In the genomic region with DNA sequence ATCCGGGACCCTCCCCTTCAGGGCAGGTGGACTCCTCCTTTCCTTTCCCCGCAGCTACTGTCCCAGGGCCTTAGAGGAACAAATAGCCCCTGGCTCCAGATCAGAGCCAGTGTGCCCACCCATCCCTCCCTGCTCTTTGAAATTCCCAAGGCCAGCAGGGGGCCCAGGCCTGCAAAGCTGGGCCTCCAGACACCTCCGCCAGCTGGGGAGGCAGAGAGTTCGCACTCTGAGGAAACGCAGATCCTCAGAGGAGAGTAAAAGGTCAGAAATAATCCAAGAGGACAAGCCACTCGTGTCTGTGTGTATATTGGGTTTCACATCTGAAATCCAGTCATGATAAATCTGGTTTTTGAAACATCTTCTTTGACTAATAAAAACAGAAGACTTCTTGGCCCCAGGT, we compare ENCODE assay signal across 20 cellular contexts. TPM values are rescaled to one million over a fixed set of nuclear protein-coding genes. Genes with fewer than 3 reads are reported as not detected.
A peak's percentile ranks its signal among the peaks of the same experiment; 100 is the strongest.
DNase-seq lines count a peak whose midpoint lies in the region; ATAC-seq and TF ChIP-seq lines count a peak whose summit lies in the region.
"Had no signal": no experiment of that assay in that cellular context is flagged by ENCODE, and none has a peak within 500 bp of the region (broad histone marks: within the 10 kb centered on the region; RNA-seq: fewer than 3 reads in every experiment).

No MANE protein-coding gene starts in this region.

- DNase-seq in NCI-H82 (lab: John Stamatoyannopoulos, UW) = peak; percentile 36
- no peak for DNase-seq in NCI-H82 treated with DMSO at 0.1 percent for 48 hours (lab: John Stamatoyannopoulos, UW; ENCODE audit: unreplicated experiment)
- DNase-seq in SJCRH30 = peak; percentile 26 to 37
- DNase-seq in iPS-NIHi11 (ENCODE audit: low spot score) = peak; percentile 36
- DNase-seq in progenitor cell of endocrine pancreas (ENCODE audit: low spot score, unreplicated experiment) = no peak
- DNase-seq in activated CD8-positive, alpha-beta T cell treated with anti-CD3 and anti-CD28 coated beads, Interleukin-2, amount 10 ng/mL, durations not matched to agents 7 days and 5 days = no peak
- DNase-seq in T-helper 9 cell = no peak
- DNase-seq in chondrocyte (ENCODE audit: low spot score) = no peak
- DNase-seq: DMS79 treated with DMSO at 0.1 percent for 48 hours; NCI-H1105 treated with DMSO at 0.1 percent for 48 hours; NCI-H1694 treated with DMSO at 0.1 percent for 48 hours; NCI-H345; NCI-H526; NK-92 treated with Interleukin-12 subunit alpha and Interleukin-12 subunit beta, amount 100 ng/mL, for 24 hours; OCI-M1; RPMI8226; SIG-M5 had no signal

- H3K4me1 Mint-ChIP-seq in progenitor cell of endocrine pancreas (ENCODE audit: low read depth) (peaks cover 8% of the 10 kb centered on the region), chondrocyte (ENCODE audit: low read depth) (peaks cover 10% of the 10 kb centered on the region)
- H3K4me1 Mint-ChIP-seq in activated CD8-positive, alpha-beta T cell treated with anti-CD3 and anti-CD28 coated beads, Interleukin-2, amount 10 ng/mL, durations not matched to agents 7 days and 5 days (ENCODE audit: low read depth) = no peaks in the 10 kb centered on the region

- H3K9me3 Mint-ChIP-seq in progenitor cell of endocrine pancreas (ENCODE audit: low read depth) (no peaks in the 10 kb centered on the region), chondrocyte (ENCODE audit: low read depth) (no peaks in the 10 kb centered on the region)
- H3K9me3 Mint-ChIP-seq in activated CD8-positive, alpha-beta T cell treated with anti-CD3 and anti-CD28 coated beads, Interleukin-2, amount 10 ng/mL, durations not matched to agents 7 days and 5 days (ENCODE audit: insufficient read depth) = no peaks in the 10 kb centered on the region

- TF ChIP-seq CTCF in progenitor cell of endocrine pancreas (IDR thresholded peaks at IDR 0.05; ENCODE audit: unreplicated experiment) = peak; percentile 12
- TF ChIP-seq CTCF in chondrocyte (IDR thresholded peaks at IDR 0.05) = no peak

- no peaks in the 10 kb centered on the region for H3K36me3 ChIP-seq in SJCRH30
- H3K36me3 ChIP-seq: BLaER1 treated with 17β-estradiol and CSF1 and Interleukin-3, amounts not matched to agents 10 nM and 100 nM had no signal

- no peaks in the 10 kb centered on the region; the same call in 1 of the 2 replicates for H3K9me3 ChIP-seq in SJCRH30 (replicated peaks)
- H3K9me3 ChIP-seq: BLaER1 treated with 17β-estradiol and CSF1 and Interleukin-3, amounts not matched to agents 10 nM and 100 nM had no signal

- CTCF ChIA-PET in activated CD8-positive, alpha-beta T cell treated with anti-CD3 and anti-CD28 coated beads, Interleukin-2, amount 10 ng/mL, durations not matched to agents 7 days and 5 days (lab: Charles Lee) = no interaction called here

- no peak overlapping the region for H3K27ac ChIP-seq in SJCRH30
- H3K27ac ChIP-seq: 22Rv1; BLaER1 treated with 17β-estradiol and CSF1 and Interleukin-3, amounts not matched to agents 10 nM and 100 nM had no signal

- H3K4me3 ChIP-seq in SJCRH30 = no peak overlapping the region
- H3K4me3 ChIP-seq: BLaER1 treated with 17β-estradiol and CSF1 and Interleukin-3, amounts not matched to agents 10 nM and 100 nM; GM12878 had no signal

- no peak overlapping the region for H3K27ac Mint-ChIP-seq in progenitor cell of endocrine pancreas
- no peak overlapping the region for H3K27ac Mint-ChIP-seq in activated CD8-positive, alpha-beta T cell treated with anti-CD3 and anti-CD28 coated beads, Interleukin-2, amount 10 ng/mL, durations not matched to agents 7 days and 5 days
- H3K27ac Mint-ChIP-seq in chondrocyte (ENCODE audit: unreplicated experiment) = no peak overlapping the region

- H3K27me3 Mint-ChIP-seq in progenitor cell of endocrine pancreas (peaks cover 6% of the 10 kb centered on the region), chondrocyte (ENCODE audit: low read depth) (no peaks in the 10 kb centered on the region)
- no peaks in the 10 kb centered on the region for H3K27me3 Mint-ChIP-seq in activated CD8-positive, alpha-beta T cell treated with anti-CD3 and anti-CD28 coated beads, Interleukin-2, amount 10 ng/mL, durations not matched to agents 7 days and 5 days (ENCODE audit: low read depth)

- no peaks in the 10 kb centered on the region for H3K27me3 ChIP-seq in SJCRH30
- H3K27me3 ChIP-seq: BLaER1 treated with 17β-estradiol and CSF1 and Interleukin-3, amounts not matched to agents 10 nM and 100 nM had no signal

- POLR2A ChIA-PET in activated CD8-positive, alpha-beta T cell treated with anti-CD3 and anti-CD28 coated beads, Interleukin-2, amount 10 ng/mL, durations not matched to agents 7 days and 5 days (lab: Charles Lee) = interaction anchor here (0.6 kb wide), 1 partner anchor 78 kb away, joined by 3 read pairs; no protein-coding TSS in a partner anchor

- peaks cover 34% of the 10 kb centered on the region for H3K4me1 ChIP-seq in SJCRH30

- H3K4me3 Mint-ChIP-seq in progenitor cell of endocrine pancreas (ENCODE audit: low read depth) (no peak overlapping the region), chondrocyte (ENCODE audit: unreplicated experiment) (no peak overlapping the region)
- no peak overlapping the region for H3K4me3 Mint-ChIP-seq in activated CD8-positive, alpha-beta T cell treated with anti-CD3 and anti-CD28 coated beads, Interleukin-2, amount 10 ng/mL, durations not matched to agents 7 days and 5 days

- no peaks in the 10 kb centered on the region for H3K36me3 Mint-ChIP-seq in progenitor cell of endocrine pancreas (ENCODE audit: insufficient read depth)
- H3K36me3 Mint-ChIP-seq in activated CD8-positive, alpha-beta T cell treated with anti-CD3 and anti-CD28 coated beads, Interleukin-2, amount 10 ng/mL, durations not matched to agents 7 days and 5 days (ENCODE audit: low read depth) = no peaks in the 10 kb centered on the region
- H3K36me3 Mint-ChIP-seq in chondrocyte (ENCODE audit: low read depth) = no peaks in the 10 kb centered on the region

- no peak for ATAC-seq in activated CD8-positive, alpha-beta T cell treated with anti-CD3 and anti-CD28 coated beads, Interleukin-2, amount 10 ng/mL, durations not matched to agents 7 days and 5 days
- ATAC-seq: GM12878 had no signal

RNA-seq across cellular contexts. Expression of gene TBX2, which starts 44.7 kb away (rescaled TPM):
- 42.3 and 42.7 TPM in 2 replicates for total RNA-seq in SJCRH30 (2014; rRNA removed; shearing (Covaris generic))
- total RNA-seq in progenitor cell of endocrine pancreas (1.1 and 3.6 TPM in 2 replicates), chondrocyte (2.0 to 8.6 TPM (median 8.4 TPM) in 3 replicates)
- not detected for total RNA-seq in activated CD8-positive, alpha-beta T cell treated with anti-CD3 and anti-CD28 coated beads, Interleukin-2, amount 10 ng/mL, durations not matched to agents 7 days and 5 days

Comparison
In these comparisons a context has a peak if more than half of its experiments do, and no peak if none do; other contexts are left out.
1. DNase-seq: peak in NCI-H82 (single experiment), SJCRH30 (2 of 2) and iPS-NIHi11 (single experiment); none in NCI-H82 treated with DMSO at 0.1 percent for 48 hours (single experiment), progenitor cell of endocrine pancreas (single experiment), activated CD8-positive, alpha-beta T cell treated with anti-CD3 and anti-CD28 coated beads, Interleukin-2, amount 10 ng/mL, durations not matched to agents 7 days and 5 days (single experiment), T-helper 9 cell (single experiment) and chondrocyte (single experiment).